ENCODE assay signal across 12 cellular contexts in genomic region chr19:44626067-44626624, GRCh38. TPM values are rescaled to one million over a fixed set of nuclear protein-coding genes. Genes with fewer than 3 reads are reported as not detected.
A peak's percentile ranks its signal among the peaks of the same experiment; 100 is the strongest.
DNase-seq lines count a peak whose midpoint lies in the region; ATAC-seq and TF ChIP-seq lines count a peak whose summit lies in the region.
"Had no signal": no experiment of that assay in that cellular context is flagged by ENCODE, and none has a peak within 500 bp of the region (broad histone marks: within the 10 kb centered on the region; RNA-seq: fewer than 3 reads in every experiment).

No MANE protein-coding gene starts in this region.

- no peaks in the 10 kb centered on the region for H3K27me3 Mint-ChIP-seq in mesothelial cell of epicardium (ENCODE audit: low read depth)
- H3K27me3 Mint-ChIP-seq in effector memory CD8-positive, alpha-beta T cell = peaks cover 43 to 50% of the 10 kb centered on the region in 2 donors

- POLR2A ChIA-PET in BJ (lab: Charles Lee) = interaction anchor here (0.6 kb wide), 2 partner anchors 19 to 375 kb away, joined by 3 to 5 read pairs; partner anchors contain the start of gene RELB

- CTCF ChIA-PET in BJ (lab: Yijun Ruan, JAX) = interaction anchor here (1.0 to 2.3 kb wide), 7 partner anchors 12 to 531 kb away, joined by 3 to 8 read pairs (median 4); no protein-coding TSS in a partner anchor

- DNase-seq in BJ (ENCODE audit: low read depth) (peak; percentile 95), RKO (ENCODE audit: low spot score) (peak; percentile 76), epithelial cell of prostate (ENCODE audit: low read depth, low spot score) (peak; percentile 65), mesothelial cell of epicardium (ENCODE audit: low spot score in 2 of 2, unreplicated experiment in 2 of 2) (no peak), NCI-H146 treated with DMSO at 0.1 percent for 48 hours (lab: John Stamatoyannopoulos, UW; ENCODE audit: unreplicated experiment) (no peak), D341Med (ENCODE audit: low spot score) (no peak)
- no peak for DNase-seq in activated CD4-positive, alpha-beta T cell treated with anti-CD3 and anti-CD28 coated beads, Interleukin-2, amount 50 U/mL, for 1 hour
- DNase-seq in effector memory CD8-positive, alpha-beta T cell = no peak
- DNase-seq: GOT3 had no signal

- H3K9me3 Mint-ChIP-seq in mesothelial cell of epicardium = peaks cover 7% of the 10 kb centered on the region
- peaks cover 6 to 7% of the 10 kb centered on the region in 2 donors for H3K9me3 Mint-ChIP-seq in effector memory CD8-positive, alpha-beta T cell
- H3K9me3 Mint-ChIP-seq: activated T-helper 17 cell treated with anti-CD3 and anti-CD28 coated beads, Interleukin-2, amount 50 U/mL, for 72 hours had no signal

- H3K36me3 ChIP-seq in BJ (ENCODE audit: control insufficient read depth, insufficient read depth, low read length) = peaks cover 3% of the 10 kb centered on the region; the same call in 1 of the 2 replicates
- H3K36me3 ChIP-seq: suprapubic skin had no signal

- H3K27ac ChIP-seq in epithelial cell of prostate = peak overlapping the region; percentile 61
- H3K27ac ChIP-seq: suprapubic skin, VCaP had no signal

- no peak overlapping the region for H3K4me3 Mint-ChIP-seq in mesothelial cell of epicardium
- no peak overlapping the region for H3K4me3 Mint-ChIP-seq in effector memory CD8-positive, alpha-beta T cell
- H3K4me3 Mint-ChIP-seq: activated T-helper 17 cell treated with anti-CD3 and anti-CD28 coated beads, Interleukin-2, amount 50 U/mL, for 72 hours had no signal

- peaks cover 8% of the 10 kb centered on the region for H3K4me1 Mint-ChIP-seq in mesothelial cell of epicardium
- no peaks in the 10 kb centered on the region for H3K4me1 Mint-ChIP-seq in effector memory CD8-positive, alpha-beta T cell (ENCODE audit: low read depth in 2 of 2)
- H3K4me1 Mint-ChIP-seq: activated T-helper 17 cell treated with anti-CD3 and anti-CD28 coated beads, Interleukin-2, amount 50 U/mL, for 72 hours had no signal

- H3K36me3 Mint-ChIP-seq in mesothelial cell of epicardium = no peaks in the 10 kb centered on the region
- no peaks in the 10 kb centered on the region for H3K36me3 Mint-ChIP-seq in effector memory CD8-positive, alpha-beta T cell (ENCODE audit: insufficient read depth)

- TF ChIP-seq CTCF in BJ (IDR thresholded peaks at IDR 0.05; ENCODE audit: insufficient read depth, low read depth, low read length) (no peak), mesothelial cell of epicardium (IDR thresholded peaks at IDR 0.05; ENCODE audit: unreplicated experiment) (no peak)

- ATAC-seq in effector memory CD8-positive, alpha-beta T cell (replicated peaks) = no peak
- ATAC-seq: activated T-helper 17 cell treated with anti-CD3 and anti-CD28 coated beads, Interleukin-2, amount 50 U/mL, for 72 hours had no signal

- H3K27me3 ChIP-seq in BJ (ENCODE audit: control insufficient read depth, insufficient read depth, low read length) = no peaks in the 10 kb centered on the region
- H3K27me3 ChIP-seq: suprapubic skin had no signal

- peak overlapping the region; percentile 73 for H3K27ac Mint-ChIP-seq in mesothelial cell of epicardium
- H3K27ac Mint-ChIP-seq in effector memory CD8-positive, alpha-beta T cell = no peak overlapping the region
- H3K27ac Mint-ChIP-seq: activated T-helper 17 cell treated with anti-CD3 and anti-CD28 coated beads, Interleukin-2, amount 50 U/mL, for 72 hours had no signal

- H3K4me3 ChIP-seq in BJ (ENCODE audit: low read depth, low read length) = no peak overlapping the region
- H3K4me3 ChIP-seq: suprapubic skin had no signal

RNA-seq across cellular contexts. Expression of gene IGSF23, which starts 12.8 kb away (rescaled TPM):
- 0.21 and 0.51 TPM in 2 replicates for polyA plus RNA-seq in BJ (2011; rRNA removed)
- polyA minus RNA-seq in BJ (2011; rRNA and poly(A)+ RNA removed) = 0.28 TPM in 1 of 2 replicates, not detected in the other
- not detected in 3 replicates for total RNA-seq in mesothelial cell of epicardium
- total RNA-seq: activated T-helper 17 cell treated with anti-CD3 and anti-CD28 coated beads, Interleukin-2, amount 50 U/mL, for 72 hours; suprapubic skin had no signal

RNA-seq across cellular contexts. Expression of gene PVR, which starts 17.6 kb away (rescaled TPM):
- polyA plus RNA-seq in BJ (2011; rRNA removed) = 84.4 and 129 TPM in 2 replicates
- 77.2 and 104 TPM in 2 replicates for polyA minus RNA-seq in BJ (2011; rRNA and poly(A)+ RNA removed)
- total RNA-seq in mesothelial cell of epicardium = 26.8 to 29.1 TPM (median 28.5 TPM) in 3 replicates

RNA-seq across cellular contexts. Expression of gene CEACAM19, which starts 45.1 kb away (rescaled TPM):
- polyA plus RNA-seq in BJ (2011; rRNA removed) = 6.1 and 8.9 TPM in 2 replicates
- polyA minus RNA-seq in BJ (2011; rRNA and poly(A)+ RNA removed) = 3.9 and 6.2 TPM in 2 replicates
- 10.2 to 11.2 TPM (median 11.0 TPM) in 3 replicates for total RNA-seq in mesothelial cell of epicardium

Comparison
In these comparisons a context has a peak if more than half of its experiments do, and no peak if none do; other contexts are left out.
1. DNase-seq: peak in BJ (single experiment), RKO (single experiment) and epithelial cell of prostate (single experiment); none in mesothelial cell of epicardium (0 of 2), NCI-H146 treated with DMSO at 0.1 percent for 48 hours (single experiment), activated CD4-positive, alpha-beta T cell treated with anti-CD3 and anti-CD28 coated beads, Interleukin-2, amount 50 U/mL, for 1 hour (single experiment), D341Med (single experiment) and effector memory CD8-positive, alpha-beta T cell (0 of 3).